ENCODE assay signal across 12 cellular contexts in the genomic region with DNA sequence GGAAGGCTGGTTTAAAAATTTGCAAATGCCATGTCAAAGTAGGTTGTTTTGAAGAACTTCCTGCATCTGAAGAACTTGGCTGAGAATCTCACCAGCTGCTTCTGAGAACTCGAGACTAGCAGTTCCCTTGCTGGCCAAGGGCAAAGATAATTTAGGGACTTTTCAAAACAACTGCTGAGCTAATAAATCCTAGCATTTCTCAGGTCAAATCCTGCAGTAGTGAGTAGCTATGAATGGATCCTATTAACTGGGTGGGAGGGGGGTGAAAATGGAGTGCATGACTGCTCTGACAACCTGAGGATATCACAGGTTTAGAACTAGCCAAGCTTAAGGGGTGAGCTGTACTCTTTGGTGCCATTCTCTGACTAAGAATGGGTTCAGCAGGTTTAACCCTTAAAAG.
DNase-seq lines count a peak whose midpoint lies in the region; ATAC-seq and TF ChIP-seq lines count a peak whose summit lies in the region.
"Had no signal": no experiment of that assay in that cellular context is flagged by ENCODE, and none has a peak within 500 bp of the region (broad histone marks: within the 10 kb centered on the region; RNA-seq: fewer than 3 reads in every experiment).

No MANE protein-coding gene starts in this region.

- H3K36me3 ChIP-seq in mucosa of descending colon (ENCODE audit: low read depth), result no peaks in the 10 kb centered on the region
- H3K36me3 ChIP-seq: cardiac muscle cell had no signal

- CTCF ChIA-PET in activated CD8-positive, alpha-beta memory T cell treated with anti-CD3 and anti-CD28 coated beads, Interleukin-2, amount 10 ng/mL, durations not matched to agents 7 days and 5 days (lab: Charles Lee), result interaction anchor here (1.6 kb wide), 1 partner anchor 13 kb away, joined by 5 read pairs; no protein-coding TSS in a partner anchor

- no peaks in the 10 kb centered on the region for H3K9me3 Mint-ChIP-seq in activated CD8-positive, alpha-beta memory T cell treated with anti-CD3 and anti-CD28 coated beads, Interleukin-2, amount 10 ng/mL, durations not matched to agents 7 days and 5 days (ENCODE audit: low read depth)

- ATAC-seq in HG03097 (IDR thresholded peaks at IDR 0.05; ENCODE audit: low FRiP score, unreplicated experiment), result peak; percentile 58
- ATAC-seq in mucosa of descending colon, result peak; percentile 31
- ATAC-seq in activated CD8-positive, alpha-beta memory T cell treated with anti-CD3 and anti-CD28 coated beads, Interleukin-2, amount 10 ng/mL, durations not matched to agents 7 days and 5 days, result no peak

- no peaks in the 10 kb centered on the region for H3K36me3 Mint-ChIP-seq in activated CD8-positive, alpha-beta memory T cell treated with anti-CD3 and anti-CD28 coated beads, Interleukin-2, amount 10 ng/mL, durations not matched to agents 7 days and 5 days
- H3K36me3 Mint-ChIP-seq: naive B cell had no signal

- H3K27me3 Mint-ChIP-seq in activated CD8-positive, alpha-beta memory T cell treated with anti-CD3 and anti-CD28 coated beads, Interleukin-2, amount 10 ng/mL, durations not matched to agents 7 days and 5 days, result peaks cover 29% of the 10 kb centered on the region

- TF ChIP-seq CTCF in astrocyte of the spinal cord (IDR thresholded peaks at IDR 0.05; ENCODE audit: low read depth, low read length), result no peak
- TF ChIP-seq CTCF in mucosa of descending colon (IDR thresholded peaks at IDR 0.05), result no peak

- no peaks in the 10 kb centered on the region for H3K9me3 ChIP-seq in mucosa of descending colon

- no peak overlapping the region for H3K27ac Mint-ChIP-seq in activated CD8-positive, alpha-beta memory T cell treated with anti-CD3 and anti-CD28 coated beads, Interleukin-2, amount 10 ng/mL, durations not matched to agents 7 days and 5 days

- H3K4me1 Mint-ChIP-seq in activated CD8-positive, alpha-beta memory T cell treated with anti-CD3 and anti-CD28 coated beads, Interleukin-2, amount 10 ng/mL, durations not matched to agents 7 days and 5 days, result no peaks in the 10 kb centered on the region
- H3K4me1 Mint-ChIP-seq: naive B cell had no signal

- H3K4me3 ChIP-seq in astrocyte of the spinal cord (ENCODE audit: low read depth, low read length) (no peak overlapping the region), mucosa of descending colon (no peak overlapping the region)
- H3K4me3 ChIP-seq: cardiac muscle cell had no signal

- H3K4me3 Mint-ChIP-seq in activated CD8-positive, alpha-beta memory T cell treated with anti-CD3 and anti-CD28 coated beads, Interleukin-2, amount 10 ng/mL, durations not matched to agents 7 days and 5 days, result no peak overlapping the region
- H3K4me3 Mint-ChIP-seq: naive B cell had no signal

- DNase-seq in DMS 273 treated with DMSO at 0.1 percent for 48 hours (lab: John Stamatoyannopoulos, UW), result peak; percentile 11
- peak; percentile 34 for DNase-seq in astrocyte of the spinal cord (ENCODE audit: low read depth, low spot score)
- peak in 1 of 3 donors; percentile 19 for DNase-seq in mucosa of descending colon
- no peak for DNase-seq in activated gamma-delta T cell treated with Interleukin-2 at 50 U/mL for 16 hours
- no peak for DNase-seq in GM19238 (ENCODE audit: insufficient read length, low spot score)
- DNase-seq in activated CD8-positive, alpha-beta memory T cell treated with anti-CD3 and anti-CD28 coated beads, Interleukin-2, amount 10 ng/mL, durations not matched to agents 7 days and 5 days, result no peak
- no peak for DNase-seq in activated CD4-positive, CD25-positive, alpha-beta regulatory T cell (lab: John Stamatoyannopoulos, UW)
- DNase-seq: activated CD4-positive, alpha-beta T cell treated with anti-CD3 and anti-CD28 coated beads for 48 hours; naive B cell; NCI-H1694 treated with DMSO at 0.1 percent for 48 hours had no signal

- H3K4me1 ChIP-seq in mucosa of descending colon (ENCODE audit: low read depth), result peaks cover 24% of the 10 kb centered on the region

- in situ Hi-C loops in astrocyte of the spinal cord (cut with HindIII; ENCODE audit: low sequenced_read_pairs), result no loop called here

- intact Hi-C loops in mucosa of descending colon (cut with DNase I, micrococcal nuclease), result no loop called here

Comparison
In these comparisons a context has a peak if more than half of its experiments do, and no peak if none do; other contexts are left out.
1. DNase-seq: peak in DMS 273 treated with DMSO at 0.1 percent for 48 hours (single experiment) and astrocyte of the spinal cord (single experiment); none in activated gamma-delta T cell treated with Interleukin-2 at 50 U/mL for 16 hours (single experiment), GM19238 (single experiment), activated CD8-positive, alpha-beta memory T cell treated with anti-CD3 and anti-CD28 coated beads, Interleukin-2, amount 10 ng/mL, durations not matched to agents 7 days and 5 days (single experiment) and activated CD4-positive, CD25-positive, alpha-beta regulatory T cell (0 of 4).